In genomic region chr2:40430741-40431599, GRCh38 we compare ENCODE assay signal across 17 cellular contexts. TPM values are rescaled to one million over a fixed set of nuclear protein-coding genes. Genes with fewer than 3 reads are reported as not detected.
DNase-seq lines count a peak whose midpoint lies in the region; ATAC-seq and TF ChIP-seq lines count a peak whose summit lies in the region.
"Had no signal": no experiment of that assay in that cellular context is flagged by ENCODE, and none has a peak within 500 bp of the region (broad histone marks: within the 10 kb centered on the region; RNA-seq: fewer than 3 reads in every experiment).

No MANE protein-coding gene starts in this region.

- H3K4ac ChIP-seq in mesenchymal stem cell (ENCODE audit: low read depth in 1 of 2, low read length in 2 of 2), result no peak overlapping the region

- H3K27me3 ChIP-seq in right atrium auricular region, result no peaks in the 10 kb centered on the region
- no peaks in the 10 kb centered on the region for H3K27me3 ChIP-seq in mesenchymal stem cell (ENCODE audit: control insufficient read depth in 1 of 2, insufficient read depth in 1 of 2, low read length in 2 of 2)
- no peaks in the 10 kb centered on the region for H3K27me3 ChIP-seq in tibial artery
- no peaks in the 10 kb centered on the region for H3K27me3 ChIP-seq in vagina

- H3K4me1 ChIP-seq in right atrium auricular region (peaks cover 0 to 76% of the 10 kb centered on the region in 2 donors), mesenchymal stem cell (ENCODE audit: control insufficient read depth, insufficient read depth, low read depth, low read length) (peaks cover 4% of the 10 kb centered on the region), tibial artery (peaks cover 0 to 68% (median 41%) of the 10 kb centered on the region in 4 donors), vagina (no peaks in the 10 kb centered on the region)

- DNase-seq in Right ventricle myocardium superior (no peak), right atrium auricular region (ENCODE audit: low spot score) (no peak), coronary artery (ENCODE audit: low spot score) (no peak), mesenchymal stem cell (peak; percentile 55), tibial artery (no peak), NCI-H1105 (lab: John Stamatoyannopoulos, UW) (no peak), vagina (ENCODE audit: extremely low spot score in 2 of 2) (no peak)
- no peak for DNase-seq in stimulated activated CD4-positive, alpha-beta T cell treated with anti-CD3 and anti-CD28 coated beads, Interleukin-2, amount 100 ng/mL, for 24 hours
- DNase-seq: activated CD8-positive, alpha-beta T cell treated with anti-CD3 and anti-CD28 coated beads, Interleukin-2, amount 10 ng/mL, durations not matched to agents 7 days and 5 days; activated T-cell treated with anti-CD3 and anti-CD28 coated beads, Interleukin-2, amount 50 U/mL, for 72 hours; CD8-positive, alpha-beta memory T cell; NCI-H2029; small intestine; stimulated activated naive CD4-positive, alpha-beta T cell had no signal

- H4K8ac ChIP-seq in mesenchymal stem cell (ENCODE audit: low read length), result no peak overlapping the region

- H3K4me3 ChIP-seq in right atrium auricular region (no peak overlapping the region), coronary artery (no peak overlapping the region), mesenchymal stem cell (ENCODE audit: insufficient read depth in 1 of 2, low read depth in 1 of 2, low read length in 2 of 2) (no peak overlapping the region), tibial artery (no peak overlapping the region), vagina (no peak overlapping the region)
- H3K4me3 ChIP-seq: A549 had no signal

- intact Hi-C loops in Right ventricle myocardium superior (cut with DNase I) (no loop called here), tibial artery (cut with DNase I; ENCODE audit: low total_unique reads) (no loop called here), vagina (cut with DNase I) (no loop called here)

- no peak for TF ChIP-seq CTCF in right atrium auricular region (IDR thresholded peaks at IDR 0.05)
- no peak for TF ChIP-seq CTCF in coronary artery (IDR thresholded peaks at IDR 0.05)
- TF ChIP-seq CTCF in tibial artery (IDR thresholded peaks at IDR 0.05), result no peak
- no peak for TF ChIP-seq CTCF in vagina (IDR thresholded peaks at IDR 0.05)

- no peak overlapping the region for H2BK120ac ChIP-seq in mesenchymal stem cell (ENCODE audit: low read depth, low read length)

- H3K79me1 ChIP-seq in mesenchymal stem cell (replicated peaks; ENCODE audit: low read length, poor library complexity, severe bottlenecking), result peaks cover 13% of the 10 kb centered on the region

- no peaks in the 10 kb centered on the region for H3K9me3 ChIP-seq in right atrium auricular region
- no peaks in the 10 kb centered on the region for H3K9me3 ChIP-seq in mesenchymal stem cell (ENCODE audit: control insufficient read depth, low read length)
- H3K9me3 ChIP-seq in tibial artery, result no peaks in the 10 kb centered on the region
- no peaks in the 10 kb centered on the region for H3K9me3 ChIP-seq in vagina
- H3K9me3 ChIP-seq: A549 had no signal

- H2AK5ac ChIP-seq in mesenchymal stem cell (ENCODE audit: low read length, severe bottlenecking), result peak overlapping the region; percentile 1

- H2BK15ac ChIP-seq in mesenchymal stem cell (ENCODE audit: low read depth, poor library complexity, severe bottlenecking), result no peak overlapping the region

- peak overlapping the region in 1 of 2 experiments; percentile 9 for H3K23ac ChIP-seq in mesenchymal stem cell (ENCODE audit: low read length in 2 of 2)

- H4K91ac ChIP-seq in mesenchymal stem cell (ENCODE audit: low read length), result no peak overlapping the region

- no peak overlapping the region for H3K9ac ChIP-seq in mesenchymal stem cell (ENCODE audit: low read length)

- H3K4me2 ChIP-seq in mesenchymal stem cell (ENCODE audit: low read length, poor library complexity, severe bottlenecking), result no peak overlapping the region
- H3K4me2 ChIP-seq: A549 had no signal

- no peak for TF ChIP-seq POLR2A in vagina (IDR thresholded peaks at IDR 0.05)

- no peak overlapping the region for H2AFZ ChIP-seq in mesenchymal stem cell (ENCODE audit: low read depth, low read length)

- no peak overlapping the region for H2BK12ac ChIP-seq in mesenchymal stem cell (ENCODE audit: low read length in 2 of 2)

- peak overlapping the region in 1 of 2 experiments; percentile 92 for H3K14ac ChIP-seq in mesenchymal stem cell (ENCODE audit: low read length in 2 of 2)

- H2BK5ac ChIP-seq in mesenchymal stem cell (ENCODE audit: low read depth, low read length, poor library complexity, severe bottlenecking), result no peak overlapping the region

- H3K36me3 ChIP-seq in right atrium auricular region (peaks cover 17% of the 10 kb centered on the region), mesenchymal stem cell (ENCODE audit: control insufficient read depth in 1 of 2, insufficient read depth in 2 of 2, low read depth in 1 of 2, low read length in 2 of 2) (peaks cover 0 to 3% of the 10 kb centered on the region in 2 experiments), tibial artery (no peaks in the 10 kb centered on the region), vagina (no peaks in the 10 kb centered on the region)

- peak; percentile 21 for ATAC-seq in Right ventricle myocardium superior (ENCODE audit: poor library complexity)
- ATAC-seq: A549; activated CD8-positive, alpha-beta T cell treated with anti-CD3 and anti-CD28 coated beads, Interleukin-2, amount 10 ng/mL, durations not matched to agents 7 days and 5 days; activated T-cell treated with anti-CD3 and anti-CD28 coated beads, Interleukin-2, amount 50 U/mL, for 72 hours; HepG2; PC-3 had no signal

- 87% methylated on average over 8 of the region's 8 CpGs for WGBS in mesenchymal stem cell

- H3K27ac ChIP-seq in right atrium auricular region (peak overlapping the region in 1 of 2 donors; percentile 27), coronary artery (peak overlapping the region; percentile 36 to 67), mesenchymal stem cell (ENCODE audit: low read length, poor library complexity, severe bottlenecking) (no peak overlapping the region), tibial artery (peak overlapping the region; percentile 51 to 71), vagina (no peak overlapping the region)

- H3K18ac ChIP-seq in mesenchymal stem cell (ENCODE audit: low read depth in 1 of 2, low read length in 2 of 2), result peak overlapping the region in 1 of 2 experiments; percentile 57

RNA-seq across cellular contexts. Expression of gene SLC8A1, which starts 20.9 kb away (rescaled TPM):
- total RNA-seq in Right ventricle myocardium superior (958 TPM), right atrium auricular region (100 to 1,000 TPM; 493 to 738 TPM), vagina (40.8 TPM)
- 0.93 TPM for polyA plus RNA-seq in mesenchymal stem cell (2013, experiment 1 of 2)
- polyA plus RNA-seq in mesenchymal stem cell (2013, experiment 2 of 2), result 1.2 TPM
- total RNA-seq: HepG2 had no signal
- polyA plus RNA-seq: CD8-positive, alpha-beta memory T cell; HepG2 had no signal

Comparison
In these comparisons a context has a peak if more than half of its experiments do, and no peak if none do; other contexts are left out.
1. H3K27ac ChIP-seq: peak in coronary artery (2 of 2) and tibial artery (2 of 2); none in mesenchymal stem cell (single experiment) and vagina (single experiment).
2. RNA of gene SLC8A1, which starts 20.9 kb away (total RNA-seq): 958 TPM in Right ventricle myocardium superior (single experiment) and 493 to 738 TPM in right atrium auricular region; 40.8 TPM in vagina (single experiment); every median in the first group is over 10 times any median in the second.